ENCODE assay signal across 8 cellular contexts in genomic region chr16:19067349-19068236, GRCh38. TPM values are rescaled to one million over a fixed set of nuclear protein-coding genes. Genes with fewer than 3 reads are reported as not detected.
DNase-seq lines count a peak whose midpoint lies in the region; ATAC-seq, FAIRE-seq and TF ChIP-seq lines count a peak whose summit lies in the region.

Gene COQ7 (plus strand): TSS chr16:19067614. CDS start chr16:19067665, 51 bp downstream.

- H3K27me3 ChIP-seq in IMR-90 (ENCODE audit: control insufficient read depth, insufficient read depth, low read length) (no peaks in the 10 kb centered on the region), endothelial cell of umbilical vein (ENCODE audit: control insufficient read depth in 2 of 2, insufficient read depth in 2 of 2, low read length in 2 of 2) (no peaks in the 10 kb centered on the region)

- H3K36me3 ChIP-seq in IMR-90 (ENCODE audit: control insufficient read depth, insufficient read depth, low read length), result no peaks in the 10 kb centered on the region; the same call in 1 of the 2 replicates
- no peaks in the 10 kb centered on the region for H3K36me3 ChIP-seq in endothelial cell of umbilical vein (ENCODE audit: control insufficient read depth in 2 of 2, extremely low read depth in 1 of 2, insufficient read depth in 2 of 2, low read length in 2 of 2)

- peak within 1 kb of the TSS; percentile 96 for H3K14ac ChIP-seq in IMR-90 (replicated peaks; ENCODE audit: low read depth, low read length)

- intact Hi-C loops in IMR-90 (cut with micrococcal nuclease), result loop anchor here (1.0 to 10.0 kb wide), 3 partner anchors 70 to 263 kb away; partner anchors contain the start of genes ARL6IP1 and TMC7
- intact Hi-C loops in endothelial cell of umbilical vein (cut with micrococcal nuclease), result loop anchor here (1.0 to 5.0 kb wide), 6 partner anchors 41 to 455 kb away; partner anchors contain the start of genes CCP110, GDE1, SMG1 and TMC7

- H2AK9ac ChIP-seq in IMR-90 (replicated peaks; ENCODE audit: low read depth, low read length, poor library complexity), result peak within 1 kb of the TSS; percentile 89

- H3K9ac ChIP-seq in IMR-90 (ENCODE audit: low read depth, low read length) (peak within 1 kb of the TSS; percentile 68), endothelial cell of umbilical vein (replicated peaks; ENCODE audit: extremely low read depth, insufficient read depth, low read length) (peak within 1 kb of the TSS; percentile 96)

- peak; percentile 89 for ATAC-seq in GM21528 (IDR thresholded peaks at IDR 0.05; ENCODE audit: low FRiP score, unreplicated experiment)
- peak; percentile 98 for ATAC-seq in IMR-90 (ENCODE audit: low read depth)

- H2BK20ac ChIP-seq in IMR-90 (ENCODE audit: low read depth, low read length), result no peak within 1 kb of the TSS

- H3K9me1 ChIP-seq in IMR-90 (ENCODE audit: insufficient read depth, low read length) (no peaks in the 10 kb centered on the region), endothelial cell of umbilical vein (replicated peaks; ENCODE audit: control insufficient read depth, extremely low read depth, insufficient read depth, low read length) (no peaks in the 10 kb centered on the region)

- H2BK5ac ChIP-seq in IMR-90 (ENCODE audit: low read depth, low read length, poor library complexity, severe bottlenecking), result peak within 1 kb of the TSS; percentile 94

- BruUV-seq in IMR-90 (replicated peaks; lab: Mats Ljungman, UMichigan), result no TSS peak
- TSS peak; percentile 43 for BruUV-seq in endothelial cell of umbilical vein (replicated peaks; lab: Mats Ljungman, UMichigan)

- WGBS in IMR-90 (ENCODE audit: extremely low coverage in 2 of 2, insufficient read length in 1 of 2), 2 experiments, result 0% methylated on average over 32 of the region's 68 CpGs; no CpG with 5 or more reads in 1 of the 2 experiments

- peak within 1 kb of the TSS; percentile 83; the same call in 1 of the 2 replicates for H2BK120ac ChIP-seq in IMR-90 (ENCODE audit: low read depth, low read length)

- DNase-seq in D721Med (ENCODE audit: insufficient read length, low spot score) (peak; percentile 50), IMR-90 (peak; percentile 100), OCI-M1 (lab: John Stamatoyannopoulos, UW) (peak; percentile 99), activated T-cell treated with anti-CD3 and anti-CD28 coated beads for 24 hours (ENCODE audit: low read depth) (peak; percentile 97), endothelial cell of umbilical vein (ENCODE audit: low read depth, low spot score) (peak; percentile 99), midbrain (lab: John Stamatoyannopoulos, UW) (peak; percentile 97)
- DNase-seq in stimulated activated CD8-positive, alpha-beta memory T cell treated with anti-CD3 and anti-CD28 coated beads, Interleukin-2, amount 100 ng/mL, for 1 hour (ENCODE audit: low read depth in 2 of 2), result peak; percentile 92 to 97

- dilution Hi-C loops in IMR-90 (cut with HindIII; ENCODE audit: low sequenced_read_pairs, unreplicated experiment), result no loop called here
- dilution Hi-C loops in endothelial cell of umbilical vein (cut with MboI; ENCODE audit: extremely low pct_ligation_motif_present, low sequenced_read_pairs), result no loop called here

- peak within 1 kb of the TSS; percentile 86 for H3K4me2 ChIP-seq in IMR-90 (ENCODE audit: low read depth, low read length)
- H3K4me2 ChIP-seq in endothelial cell of umbilical vein (ENCODE audit: insufficient read depth, low read length), result peak within 1 kb of the TSS; percentile 83

- no peak within 1 kb of the TSS; the same call in 1 of the 2 replicates for H3K18ac ChIP-seq in IMR-90 (ENCODE audit: low read depth, low read length)

- peak within 1 kb of the TSS; percentile 80 for H4K5ac ChIP-seq in IMR-90 (ENCODE audit: low read depth, low read length)

- no peaks in the 10 kb centered on the region for H3K9me3 ChIP-seq in IMR-90 (ENCODE audit: control insufficient read depth, insufficient read depth, low read length)
- no peaks in the 10 kb centered on the region for H3K9me3 ChIP-seq in endothelial cell of umbilical vein (replicated peaks; ENCODE audit: control insufficient read depth, insufficient read depth, low read length)

- H3K4ac ChIP-seq in IMR-90 (ENCODE audit: low read depth, low read length), result peak within 1 kb of the TSS; percentile 80

- POLR2A ChIA-PET in IMR-90 (lab: Charles Lee; ENCODE audit: unreplicated experiment), result no interaction called here
- POLR2A ChIA-PET in endothelial cell of umbilical vein (lab: Charles Lee), result interaction anchor here (0.6 kb wide), 1 partner anchor 1610 kb away, joined by 4 read pairs; no protein-coding TSS in a partner anchor

- H4K91ac ChIP-seq in IMR-90 (ENCODE audit: insufficient read depth, low read depth, low read length), result peak within 1 kb of the TSS; percentile 70

- H4K8ac ChIP-seq in IMR-90 (ENCODE audit: low read depth in 2 of 2, low read length in 2 of 2), result peak within 1 kb of the TSS; percentile 84 to 95

- in situ Hi-C loops in IMR-90 (cut with MboI; ENCODE audit: low sequenced_read_pairs), result no loop called here

- H3K79me2 ChIP-seq in endothelial cell of umbilical vein (ENCODE audit: control insufficient read depth, insufficient read depth, low read length), result no peaks in the 10 kb centered on the region

- H3K27ac ChIP-seq in IMR-90 (ENCODE audit: insufficient read depth, low read length) (peak within 1 kb of the TSS; percentile 87), endothelial cell of umbilical vein (ENCODE audit: insufficient read depth, low read depth, low read length) (peak within 1 kb of the TSS; percentile 93)

- no peak for TF ChIP-seq CTCF in D721Med (IDR thresholded peaks at IDR 0.05; ENCODE audit: insufficient read depth, missing control alignments)
- TF ChIP-seq CTCF in IMR-90 (conservative IDR thresholded peaks at IDR 0.05; ENCODE audit: low read depth, low read length), result no peak
- TF ChIP-seq CTCF in endothelial cell of umbilical vein (IDR thresholded peaks at IDR 0.05; ENCODE audit: extremely low read depth in 1 of 2, insufficient read depth in 1 of 2, low read depth in 1 of 2, low read length in 2 of 2), result no peak

- peak within 1 kb of the TSS; percentile 99 for H2AFZ ChIP-seq in IMR-90 (replicated peaks; ENCODE audit: low read length, poor library complexity)
- peak within 1 kb of the TSS; percentile 13 for H2AFZ ChIP-seq in endothelial cell of umbilical vein (ENCODE audit: low read depth, low read length)

- H2AK5ac ChIP-seq in IMR-90 (ENCODE audit: low read depth, low read length), result no peak within 1 kb of the TSS

- H4K20me1 ChIP-seq in IMR-90 (ENCODE audit: insufficient read depth, low read length) (no peaks in the 10 kb centered on the region), endothelial cell of umbilical vein (replicated peaks; ENCODE audit: control insufficient read depth, extremely low read depth, insufficient read depth, low read length) (no peaks in the 10 kb centered on the region)

- CTCF ChIA-PET in IMR-90 (lab: Yijun Ruan, JAX) (interaction anchor here (0.5 to 1.4 kb wide), 4 partner anchors 14 to 311 kb away, joined by 3 to 6 read pairs (median 4); partner anchors contain the start of gene TMC7), endothelial cell of umbilical vein (lab: Charles Lee) (interaction anchor here (0.8 to 7.8 kb wide), 6 partner anchors 17 to 488 kb away, joined by 3 to 132 read pairs (median 3); partner anchors contain the start of genes ARL6IP1, TMC7 and VPS35L)

- FAIRE-seq in D721Med (lab: Jason Lieb, UNC), result peak; percentile 71
- FAIRE-seq in endothelial cell of umbilical vein (lab: Jason Lieb, UNC), result peak; percentile 99

- peak; percentile 73; the same call in 1 of the 2 replicates for TF ChIP-seq POLR2A in IMR-90 (IDR thresholded peaks at IDR 0.05; ENCODE audit: low read depth, low read length)
- no peak for TF ChIP-seq POLR2A in endothelial cell of umbilical vein (IDR thresholded peaks at IDR 0.05; ENCODE audit: low read depth, low read length)

- 0 out of 2 replicates have a peak within 1 kb of the TSS, but pooled peaks have one; percentile 28 for H3K23ac ChIP-seq in IMR-90 (ENCODE audit: low read depth, low read length)

- no peak for TF ChIP-seq RAD21 in IMR-90 (IDR thresholded peaks at IDR 0.05; ENCODE audit: low read length)

- peaks cover 0 to 11% of the 10 kb centered on the region in 2 experiments; a peak in 1 of 4 replicates for H3K79me1 ChIP-seq in IMR-90 (ENCODE audit: low read depth in 1 of 2, low read length in 2 of 2)

- H3K4me1 ChIP-seq in IMR-90 (ENCODE audit: control insufficient read depth, insufficient read depth, low read length), result no peaks in the 10 kb centered on the region
- peaks cover 14% of the 10 kb centered on the region for H3K4me1 ChIP-seq in endothelial cell of umbilical vein (ENCODE audit: control insufficient read depth, extremely low read depth, insufficient read depth, low read length)

- H3K4me3 ChIP-seq in IMR-90 (ENCODE audit: insufficient read depth, low read depth, low read length), result peak within 1 kb of the TSS; percentile 64
- H3K4me3 ChIP-seq in endothelial cell of umbilical vein (replicated peaks in 1 of 3; ENCODE audit: insufficient read depth in 1 of 3, low read depth in 1 of 3, low read length in 3 of 3), result peak within 1 kb of the TSS; percentile 46 to 85 (median 57)

- H2BK15ac ChIP-seq in IMR-90 (ENCODE audit: low read depth, low read length), result no peak within 1 kb of the TSS

- H3K56ac ChIP-seq in IMR-90 (ENCODE audit: extremely low read depth, insufficient read depth, low read length), result peak within 1 kb of the TSS; percentile 57

TF ChIP-seq in IMR-90, 13 proteins besides CTCF, POLR2A, EP300 and RAD21 (continues in another document):
- TF ChIP-seq RFX5 (IDR thresholded peaks at IDR 0.05; ENCODE audit: low read depth, low read length) (no peak), RCOR1 (IDR thresholded peaks at IDR 0.05; ENCODE audit: insufficient replicate concordance, low read length) (peak; percentile 97)

TF ChIP-seq in endothelial cell of umbilical vein, 7 proteins besides CTCF, POLR2A, EP300 and RAD21 (continues in another document):
- TF ChIP-seq MAX (IDR thresholded peaks at IDR 0.05; ENCODE audit: insufficient read depth, insufficient read length) (peak; percentile 49), FOS (IDR thresholded peaks at IDR 0.05; ENCODE audit: borderline replicate concordance, insufficient read depth, low read length) (no peak)

RNA-seq across cellular contexts. Expression of gene COQ7, which starts in this region (rescaled TPM):
- total RNA-seq in IMR-90 (2012; rRNA removed) (10.9 and 15.0 TPM in 2 replicates), endothelial cell of umbilical vein (22.1 and 24.2 TPM in 2 replicates)
- polyA plus RNA-seq in IMR-90 (2012; rRNA removed) (9.4 and 13.6 TPM in 2 replicates), endothelial cell of umbilical vein (11.1 and 12.9 TPM in 2 replicates)
- polyA plus RNA-seq in IMR-90 (2012; cell fraction: cytosol; rRNA removed), result 9.4 and 10.0 TPM in 2 replicates
- 5.1 and 17.6 TPM in 2 replicates for polyA plus RNA-seq in IMR-90 (2012; cell fraction: nucleus; rRNA removed; ENCODE audit: low replicate concordance)
- polyA plus RNA-seq in endothelial cell of umbilical vein (2011; cell fraction: cytosol; rRNA removed), result 18.0 and 23.7 TPM in 2 replicates
- polyA plus RNA-seq in endothelial cell of umbilical vein (2011; cell fraction: nucleus; rRNA removed), result 16.6 and 19.3 TPM in 2 replicates
- 13.7 and 15.5 TPM in 2 replicates for polyA plus RNA-seq in endothelial cell of umbilical vein (2012)
- polyA minus RNA-seq in endothelial cell of umbilical vein, result 15.0 and 18.4 TPM in 2 replicates
- 17.8 TPM for polyA minus RNA-seq in endothelial cell of umbilical vein (2011; cell fraction: cytosol; rRNA and poly(A)+ RNA removed)
- 17.6 and 24.2 TPM in 2 replicates for polyA minus RNA-seq in endothelial cell of umbilical vein (2011; cell fraction: nucleus; rRNA and poly(A)+ RNA removed)

Comparison
In these comparisons a context has a peak if more than half of its experiments do, and no peak if none do; other contexts are left out.
1. Peak in every context shown above with its lines: DNase-seq, ATAC-seq, H3K4me3 ChIP-seq and H3K27ac ChIP-seq.
2. DNase-seq: peak in every context shown above with its lines; median percentile 100 in IMR-90; 99 in OCI-M1; 99 in endothelial cell of umbilical vein; 97 in activated T-cell treated with anti-CD3 and anti-CD28 coated beads for 24 hours; 97 in midbrain; 94 in stimulated activated CD8-positive, alpha-beta memory T cell treated with anti-CD3 and anti-CD28 coated beads, Interleukin-2, amount 100 ng/mL, for 1 hour; 50 in D721Med.